In genomic region chr13:46797468-46798237, GRCh38 we compare ENCODE assay signal across 8 cellular contexts. TPM values are rescaled to one million over a fixed set of nuclear protein-coding genes. Genes with fewer than 3 reads are reported as not detected.
DNase-seq lines count a peak whose midpoint lies in the region; TF ChIP-seq lines count a peak whose summit lies in the region.

No MANE protein-coding gene starts in this region.

- no peak for TF ChIP-seq POLR2A in adrenal gland (IDR thresholded peaks at IDR 0.05)

- peak overlapping the region in 4 of 5 donors; percentile 85 to 93 (median 90) for H3K27ac ChIP-seq in adrenal gland
- peak overlapping the region; percentile 83 for H3K27ac ChIP-seq in layer of hippocampus (ENCODE audit: low read depth, low read length)
- peak overlapping the region; percentile 86 for H3K27ac ChIP-seq in substantia nigra (ENCODE audit: low read depth, low read length, poor library complexity, severe bottlenecking)

- H3K36me3 Mint-ChIP-seq in activated naive CD4-positive, alpha-beta T cell treated with anti-CD3 and anti-CD28 coated beads, Interleukin-2, amount 50 U/mL, for 24 hours, result peaks cover 7% of the 10 kb centered on the region

- H3K4me3 ChIP-seq in adrenal gland, result peak overlapping the region in 2 of 4 donors; percentile 65 to 76

- H3K9me3 ChIP-seq in adrenal gland (replicated peaks in 1 of 3), result no peaks in the 10 kb centered on the region

- H3K4me1 ChIP-seq in adrenal gland (replicated peaks in 1 of 2), result peaks cover 4 to 33% of the 10 kb centered on the region in 2 donors

- TF ChIP-seq CTCF in adrenal gland (IDR thresholded peaks at IDR 0.05), result peak in 1 of 6 experiments; percentile 5

- peak overlapping the region; percentile 100 for H3K4me3 Mint-ChIP-seq in activated naive CD4-positive, alpha-beta T cell treated with anti-CD3 and anti-CD28 coated beads, Interleukin-2, amount 50 U/mL, for 24 hours

- WGBS in adrenal gland, 4 donors, result 43 to 54% (median 48%) methylated on average over 11 of the region's 11 CpGs

- no peaks in the 10 kb centered on the region for H3K9me3 Mint-ChIP-seq in activated naive CD4-positive, alpha-beta T cell treated with anti-CD3 and anti-CD28 coated beads, Interleukin-2, amount 50 U/mL, for 24 hours

- peak overlapping the region; percentile 99 for H3K27ac Mint-ChIP-seq in activated naive CD4-positive, alpha-beta T cell treated with anti-CD3 and anti-CD28 coated beads, Interleukin-2, amount 50 U/mL, for 24 hours

- intact Hi-C loops in adrenal gland (cut with DNase I), result no loop called here

- H3K4me1 Mint-ChIP-seq in activated naive CD4-positive, alpha-beta T cell treated with anti-CD3 and anti-CD28 coated beads, Interleukin-2, amount 50 U/mL, for 24 hours, result peaks cover 41% of the 10 kb centered on the region

- H3K27me3 ChIP-seq in adrenal gland, result no peaks in the 10 kb centered on the region
- H3K27me3 ChIP-seq in layer of hippocampus (ENCODE audit: control insufficient read depth, insufficient read depth, low read length), result no peaks in the 10 kb centered on the region

- no peak for DNase-seq in activated naive CD4-positive, alpha-beta T cell (lab: John Stamatoyannopoulos, UW)
- DNase-seq in adrenal gland (no peak), substantia nigra (lab: John Stamatoyannopoulos, UW) (peak in 3 of 49 donors; percentile 0 to 2 (median 1)), iPS-NIHi11 (ENCODE audit: low spot score) (no peak), NCI-H1105 treated with DMSO at 0.1 percent for 48 hours (lab: John Stamatoyannopoulos, UW) (no peak)
- no peak for DNase-seq in stimulated activated CD4-positive, alpha-beta T cell treated with anti-CD3 and anti-CD28 coated beads, Interleukin-4, amount 100 ng/mL, for 1 hour

- no peaks in the 10 kb centered on the region for H3K27me3 Mint-ChIP-seq in activated naive CD4-positive, alpha-beta T cell treated with anti-CD3 and anti-CD28 coated beads, Interleukin-2, amount 50 U/mL, for 24 hours

- H3K36me3 ChIP-seq in adrenal gland (replicated peaks in 1 of 2), result no peaks in the 10 kb centered on the region

RNA-seq across cellular contexts. Expression of gene ESD, which starts 0.7 kb away (rescaled TPM):
- 100 to 1,000 TPM in 3 of 8 donors, 10 to 100 TPM in 5; 75.5 to 139 (median 93.9) TPM for total RNA-seq in adrenal gland
- polyA plus RNA-seq in adrenal gland, result 100 to 1,000 TPM in 1 of 3 donors, 10 to 100 TPM in 2; 44.5 to 166 (median 64.7) TPM
